ENCODE assay signal across 8 cellular contexts in the genomic region with DNA sequence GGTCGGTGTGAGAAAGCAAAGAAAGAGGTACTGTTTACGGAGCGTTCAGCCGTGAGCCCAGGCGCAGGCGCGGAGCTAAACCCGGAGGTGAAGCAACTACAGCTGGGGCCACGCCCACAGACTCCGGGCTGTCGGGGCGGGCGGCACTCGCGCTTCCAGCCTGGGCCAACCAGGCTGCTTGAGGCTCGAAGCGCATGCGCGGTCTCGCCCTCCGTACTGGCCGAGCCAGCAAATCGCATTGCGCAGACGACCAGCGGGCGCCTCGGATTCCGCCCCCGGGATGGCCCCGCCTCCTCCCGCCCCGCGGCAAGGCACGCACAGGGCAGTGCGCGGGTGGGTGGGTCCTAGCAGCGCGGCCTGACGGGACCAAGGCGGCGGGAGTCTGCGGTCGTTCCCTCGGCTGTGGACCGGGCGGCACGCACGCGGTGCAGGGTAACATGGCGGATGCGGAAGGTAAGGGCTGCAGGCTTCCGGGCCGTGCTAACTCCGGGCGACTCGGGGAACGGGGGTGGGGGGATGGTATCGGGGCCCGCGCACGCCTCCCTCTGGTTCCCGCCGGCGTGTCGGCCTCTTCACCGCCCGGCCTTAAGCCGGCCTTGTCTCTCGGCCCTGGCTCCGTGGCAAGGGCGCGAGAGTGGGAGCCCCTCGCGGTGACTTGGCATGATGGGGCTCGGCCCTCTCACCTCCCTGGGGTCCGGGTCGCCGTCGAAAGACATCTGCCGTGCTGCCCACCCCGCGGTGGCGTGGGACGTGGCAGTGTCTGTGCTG. TPM values are rescaled to one million over a fixed set of nuclear protein-coding genes. Genes with fewer than 3 reads are reported as not detected.
A peak's percentile ranks its signal among the peaks of the same experiment; 100 is the strongest.
DNase-seq lines count a peak whose midpoint lies in the region; ATAC-seq and TF ChIP-seq lines count a peak whose summit lies in the region.

A gene (plus strand): TSS at position 336 of the 768 bp plus-strand sequence. CDS start 102 bp downstream, at position 438.

- peak; percentile 95 for DNase-seq in AG08396 (ENCODE audit: low spot score)
- DNase-seq in NCI-H226: peak; percentile 92
- DNase-seq in activated B cell treated with CpG ODN at 0.5 μM for 24 hours: peak; percentile 87
- DNase-seq in caudate nucleus (lab: John Stamatoyannopoulos, UW): peak; percentile 19 to 95 (median 88)
- DNase-seq in iris pigment epithelial cell (ENCODE audit: low read depth): peak; percentile 92
- peak; percentile 93 for DNase-seq in stimulated activated CD4-positive, alpha-beta T cell treated with anti-CD3 and anti-CD28 coated beads, Interleukin-12 subunit alpha, Interleukin-12 subunit beta, amount 100 ng/mL, for 4 hours

- H3K27me3 Mint-ChIP-seq in activated B cell treated with CpG ODN at 0.5 μM for 24 hours: no peaks in the 10 kb centered on the region

- CTCF ChIA-PET in activated B cell treated with CpG ODN at 0.5 μM for 24 hours (lab: Charles Lee): interaction anchor here (3.0 kb wide), 1 partner anchor 13 kb away, joined by 27 read pairs; a partner anchor contains a TSS

- H3K9me3 Mint-ChIP-seq in activated B cell treated with CpG ODN at 0.5 μM for 24 hours: no peaks in the 10 kb centered on the region

- no peak for TF ChIP-seq CTCF in activated B cell treated with CpG ODN at 0.5 μM for 24 hours (IDR thresholded peaks at IDR 0.05)

- ATAC-seq in GM18909 (IDR thresholded peaks at IDR 0.05; ENCODE audit: poor library complexity, unreplicated experiment): peak; percentile 90
- peak; percentile 85 for ATAC-seq in HG03175 (IDR thresholded peaks at IDR 0.05; ENCODE audit: unreplicated experiment)
- ATAC-seq in activated B cell treated with CpG ODN at 0.5 μM for 24 hours (ENCODE audit: low read depth): peak; percentile 87

- H3K4me1 Mint-ChIP-seq in activated B cell treated with CpG ODN at 0.5 μM for 24 hours: peaks cover 17% of the 10 kb centered on the region

- intact Hi-C loops in activated B cell treated with CpG ODN at 0.5 μM for 24 hours (cut with micrococcal nuclease): loop anchor here (1.0 kb wide), 4 partner anchors 11 to 215 kb away; a partner anchor contains a TSS

- POLR2A ChIA-PET in activated B cell treated with CpG ODN at 0.5 μM for 24 hours (lab: Charles Lee): interaction anchor here (0.8 to 2.0 kb wide), 9 partner anchors 9 to 453 kb away, joined by 3 to 22 read pairs (median 5); a partner anchor contains a TSS

- H3K27ac Mint-ChIP-seq in activated B cell treated with CpG ODN at 0.5 μM for 24 hours: peak within 1 kb of the TSS; percentile 92

- peak within 1 kb of the TSS; percentile 82 for H3K27ac ChIP-seq in caudate nucleus (ENCODE audit: low read depth, low read length)

- peak within 1 kb of the TSS; percentile 89 for H3K4me3 Mint-ChIP-seq in activated B cell treated with CpG ODN at 0.5 μM for 24 hours

- peaks cover 28% of the 10 kb centered on the region for H3K36me3 Mint-ChIP-seq in activated B cell treated with CpG ODN at 0.5 μM for 24 hours (ENCODE audit: low read depth)

RNA-seq across cellular contexts. Expression of the gene that starts here (rescaled TPM):
- total RNA-seq in activated B cell treated with CpG ODN at 0.5 μM for 24 hours: 93.5 and 105 TPM in 2 replicates

Comparison
In these comparisons a context has a peak if more than half of its experiments do, and no peak if none do; other contexts are left out.
1. Peak in every context shown above with its lines: DNase-seq, ATAC-seq and H3K27ac ChIP-seq.